ENCODE assay signal across 1 cellular context in genomic region chr14:58082491-58083098, GRCh38.
TF ChIP-seq lines count a peak whose summit lies in the region.

No MANE protein-coding gene starts in this region.

TF ChIP-seq in HCT116, 20 proteins besides CTCF, POLR2A, EP300 and RAD21 (continued from another document):
- TF ChIP-seq EGR1 (IDR thresholded peaks at IDR 0.05; ENCODE audit: low read depth) (no peak), SIN3A (IDR thresholded peaks at IDR 0.05; ENCODE audit: low read depth) (no peak), ZFX (IDR thresholded peaks at IDR 0.05) (no peak), YY1 (IDR thresholded peaks at IDR 0.05; ENCODE audit: extremely low read depth, insufficient replicate concordance, low read depth, low read length) (no peak), CBX3 (IDR thresholded peaks at IDR 0.05; ENCODE audit: low read depth) (0 out of 2 replicates have a peak, but pooled peaks have one; percentile 33), POLR2AphosphoS5 (IDR thresholded peaks at IDR 0.05; ENCODE audit: low read depth, low read length) (no peak)
- TF ChIP-seq, protein P1, sequence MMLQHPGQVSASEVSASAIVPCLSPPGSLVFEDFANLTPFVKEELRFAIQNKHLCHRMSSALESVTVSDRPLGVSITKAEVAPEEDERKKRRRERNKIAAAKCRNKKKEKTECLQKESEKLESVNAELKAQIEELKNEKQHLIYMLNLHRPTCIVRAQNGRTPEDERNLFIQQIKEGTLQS (IDR thresholded peaks at IDR 0.05): no peak
- TF ChIP-seq, protein P2, sequence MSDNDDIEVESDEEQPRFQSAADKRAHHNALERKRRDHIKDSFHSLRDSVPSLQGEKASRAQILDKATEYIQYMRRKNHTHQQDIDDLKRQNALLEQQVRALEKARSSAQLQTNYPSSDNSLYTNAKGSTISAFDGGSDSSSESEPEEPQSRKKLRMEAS (IDR thresholded peaks at IDR 0.05): no peak
TF ChIP-seq in HCT116: peak in this region for 5.
